ENCODE assay signal across 1 cellular context in genomic region chrX:42269186-42269585, GRCh38.
TF ChIP-seq lines count a peak whose summit lies in the region.

No MANE protein-coding gene starts in this region.

TF ChIP-seq in IMR-90, 13 proteins besides CTCF, POLR2A, EP300 and RAD21:
- TF ChIP-seq MAFK (IDR thresholded peaks at IDR 0.05; ENCODE audit: low read depth, low read length): no peak
- no peak for TF ChIP-seq BHLHE40 (IDR thresholded peaks at IDR 0.05; ENCODE audit: low read depth, low read length)
- TF ChIP-seq RCOR1 (IDR thresholded peaks at IDR 0.05; ENCODE audit: insufficient replicate concordance, low read length): no peak
- TF ChIP-seq CEBPB (IDR thresholded peaks at IDR 0.05; ENCODE audit: low read depth, low read length): no peak
- no peak for TF ChIP-seq MXI1 (IDR thresholded peaks at IDR 0.05; ENCODE audit: borderline replicate concordance, low read depth, low read length)
- TF ChIP-seq USF2 (IDR thresholded peaks at IDR 0.05; ENCODE audit: low read depth, low read length): no peak
- TF ChIP-seq NFE2L2 (IDR thresholded peaks at IDR 0.05; ENCODE audit: low read depth, low read length): no peak
- no peak for TF ChIP-seq MAZ (IDR thresholded peaks at IDR 0.05; ENCODE audit: borderline replicate concordance, low read depth, low read length)
- TF ChIP-seq CHD1 (IDR thresholded peaks at IDR 0.05; ENCODE audit: low read depth, low read length): no peak
- TF ChIP-seq SMC3 (IDR thresholded peaks at IDR 0.05; ENCODE audit: low read depth, low read length): no peak
- TF ChIP-seq RFX5 (IDR thresholded peaks at IDR 0.05; ENCODE audit: low read depth, low read length): no peak
- TF ChIP-seq ELK1 (IDR thresholded peaks at IDR 0.05; ENCODE audit: borderline replicate concordance, low read depth, low read length): no peak
- no peak for TF ChIP-seq FOS (IDR thresholded peaks at IDR 0.05; ENCODE audit: low read depth, low read length)
